ENCODE assay signal across 1 cellular context in the genomic region with DNA sequence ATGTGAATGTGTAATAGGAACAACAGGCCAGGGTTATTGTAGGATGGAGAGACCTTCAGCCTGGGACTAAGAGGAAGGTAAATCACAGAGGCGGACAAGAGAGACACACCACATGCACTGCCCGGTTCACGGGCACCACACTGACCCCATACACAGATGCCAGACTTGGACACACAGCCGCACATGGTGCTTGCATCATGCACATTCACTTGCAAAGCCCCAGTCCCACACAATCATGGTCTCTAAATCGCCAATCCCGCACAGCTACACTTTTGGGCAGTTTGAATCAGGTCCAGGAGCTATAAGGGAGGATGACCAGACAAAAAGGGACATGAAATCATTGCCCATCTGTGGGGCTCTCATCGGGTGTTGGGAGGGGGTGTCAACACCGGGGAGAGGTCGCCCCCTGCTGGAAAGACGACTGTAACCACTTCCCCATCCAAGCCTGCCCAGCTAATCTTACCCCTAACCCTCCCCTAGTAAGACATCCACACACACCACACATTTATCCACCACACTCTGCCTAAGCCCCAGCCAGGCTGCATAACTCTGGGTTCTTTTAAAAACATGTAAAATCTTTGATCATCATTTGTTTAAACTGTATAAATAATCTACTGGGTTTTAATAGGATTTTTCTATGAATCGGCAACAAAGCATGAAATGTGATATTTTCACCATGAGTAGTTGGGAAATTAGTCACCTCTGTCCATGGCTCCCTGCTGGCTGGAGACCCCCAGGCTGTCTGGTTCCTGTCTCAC.
TF ChIP-seq lines count a peak whose summit lies in the region.

No MANE protein-coding gene starts in this region.

TF ChIP-seq in HEK293, 187 proteins besides CTCF, POLR2A, EP300 and RAD21 (continued from another document):
- TF ChIP-seq SCRT2 (tag by site-specific recombination; IDR thresholded peaks at IDR 0.05) (no peak), ZEB2 (tag by site-specific recombination; IDR thresholded peaks at IDR 0.05) (0 out of 2 replicates have a peak, but pooled peaks have one; percentile 33), ZNF76 (tag by site-specific recombination; IDR thresholded peaks at IDR 0.05; ENCODE audit: borderline replicate concordance, low read depth) (no peak), ZBTB10 (tag by site-specific recombination; IDR thresholded peaks at IDR 0.05) (peak; percentile 53; the same call in 1 of the 2 replicates), ZNF654 (tag by site-specific recombination; IDR thresholded peaks at IDR 0.05; ENCODE audit: low read depth) (peak; percentile 94), ZNF10 (tag by site-specific recombination; IDR thresholded peaks at IDR 0.05) (0 out of 2 replicates have a peak, but pooled peaks have one; percentile 34)
- TF ChIP-seq, protein P1, sequence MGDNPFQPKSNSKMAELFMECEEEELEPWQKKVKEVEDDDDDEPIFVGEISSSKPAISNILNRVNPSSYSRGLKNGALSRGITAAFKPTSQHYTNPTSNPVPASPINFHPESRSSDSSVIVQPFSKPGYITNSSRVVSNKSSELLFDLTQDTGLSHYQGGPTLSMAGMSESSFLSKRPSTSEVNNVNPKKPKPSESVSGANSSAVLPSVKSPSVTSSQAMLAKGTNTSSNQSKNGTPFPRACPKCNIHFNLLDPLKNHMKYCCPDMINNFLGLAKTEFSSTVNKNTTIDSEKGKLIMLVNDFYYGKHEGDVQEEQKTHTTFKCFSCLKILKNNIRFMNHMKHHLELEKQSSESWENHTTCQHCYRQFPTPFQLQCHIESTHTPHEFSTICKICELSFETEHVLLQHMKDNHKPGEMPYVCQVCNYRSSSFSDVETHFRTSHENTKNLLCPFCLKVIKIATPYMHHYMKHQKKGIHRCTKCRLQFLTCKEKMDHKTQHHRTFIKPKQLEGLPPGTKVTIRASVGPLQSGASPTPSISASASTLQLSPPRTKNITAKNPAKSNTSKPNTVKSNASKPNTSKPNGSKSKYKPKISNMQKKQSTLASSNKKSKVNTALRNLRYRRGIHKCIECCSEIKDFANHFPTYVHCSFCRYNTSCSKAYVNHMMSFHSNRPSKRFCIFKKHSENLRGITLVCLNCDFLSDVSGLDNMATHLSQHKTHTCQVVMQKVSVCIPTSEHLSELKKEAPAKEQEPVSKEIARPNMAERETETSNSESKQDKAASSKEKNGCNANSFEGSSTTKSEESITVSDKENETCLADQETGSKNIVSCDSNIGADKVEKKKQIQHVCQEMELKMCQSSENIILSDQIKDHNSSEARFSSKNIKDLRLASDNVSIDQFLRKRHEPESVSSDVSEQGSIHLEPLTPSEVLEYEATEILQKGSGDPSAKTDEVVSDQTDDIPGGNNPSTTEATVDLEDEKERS (tag by site-specific recombination; IDR thresholded peaks at IDR 0.05), result no peak
